8 cellular contexts compared by ENCODE assay signal in the genomic region with DNA sequence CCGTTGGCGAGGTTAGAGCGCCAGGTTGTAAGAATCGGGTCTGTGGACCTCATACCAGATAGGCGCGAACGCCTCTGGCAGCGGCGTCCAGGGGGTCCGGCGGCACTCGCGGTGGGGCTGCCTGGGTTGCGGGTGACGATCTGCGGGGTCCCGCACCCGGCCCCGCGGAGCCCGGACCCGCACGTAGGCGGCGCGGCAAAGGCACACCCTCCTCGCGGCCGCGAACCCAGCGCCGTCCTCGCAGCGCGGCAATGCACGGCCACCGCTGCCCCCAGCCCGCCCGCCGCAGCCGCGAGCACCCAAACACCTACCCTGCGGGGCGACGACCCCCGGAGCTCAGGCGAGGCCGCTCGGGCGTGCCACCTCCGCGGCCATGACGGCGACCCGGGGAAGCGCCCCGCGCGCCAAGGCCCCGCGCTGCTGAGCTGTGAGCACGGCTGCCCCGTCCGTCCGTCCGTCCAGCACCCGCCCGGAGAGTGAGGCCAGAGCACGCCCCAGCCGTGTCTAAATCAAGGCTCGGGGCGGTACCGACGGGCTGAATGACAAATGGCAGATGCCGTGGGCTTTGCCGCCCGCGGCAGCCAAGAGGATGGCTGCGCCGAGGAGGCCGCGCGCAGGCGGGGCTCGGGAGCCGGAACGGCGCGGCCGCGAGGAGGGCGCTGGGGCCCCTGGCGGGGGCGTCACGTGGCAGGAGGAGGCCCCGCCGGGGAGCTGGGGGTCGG. TPM values are rescaled to one million over a fixed set of nuclear protein-coding genes. Genes with fewer than 3 reads are reported as not detected.
A peak's percentile ranks its signal among the peaks of the same experiment; 100 is the strongest.
DNase-seq lines count a peak whose midpoint lies in the region; ATAC-seq and TF ChIP-seq lines count a peak whose summit lies in the region.

A gene with protein sequence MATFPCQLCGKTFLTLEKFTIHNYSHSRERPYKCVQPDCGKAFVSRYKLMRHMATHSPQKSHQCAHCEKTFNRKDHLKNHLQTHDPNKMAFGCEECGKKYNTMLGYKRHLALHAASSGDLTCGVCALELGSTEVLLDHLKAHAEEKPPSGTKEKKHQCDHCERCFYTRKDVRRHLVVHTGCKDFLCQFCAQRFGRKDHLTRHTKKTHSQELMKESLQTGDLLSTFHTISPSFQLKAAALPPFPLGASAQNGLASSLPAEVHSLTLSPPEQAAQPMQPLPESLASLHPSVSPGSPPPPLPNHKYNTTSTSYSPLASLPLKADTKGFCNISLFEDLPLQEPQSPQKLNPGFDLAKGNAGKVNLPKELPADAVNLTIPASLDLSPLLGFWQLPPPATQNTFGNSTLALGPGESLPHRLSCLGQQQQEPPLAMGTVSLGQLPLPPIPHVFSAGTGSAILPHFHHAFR (minus strand): TSS at position 481 of the 722 bp plus-strand sequence. CDS start 60,123 bp downstream, outside the sequence.

- peak within 1 kb of the TSS; percentile 74 for H3K4me3 Mint-ChIP-seq in activated T-cell treated with anti-CD3 and anti-CD28 coated beads, Interleukin-2, amount 50 U/mL, for 24 hours

- H3K9me3 ChIP-seq in ES-I3 (ENCODE audit: control insufficient read depth, insufficient read depth, low read length) (no peaks in the 10 kb centered on the region; the same call in 1 of the 2 replicates), neural cell (ENCODE audit: low read length) (no peaks in the 10 kb centered on the region)

- peak within 1 kb of the TSS; percentile 52 to 77 for H3K4me3 ChIP-seq in foreskin fibroblast (ENCODE audit: low read depth in 1 of 2, low read length in 2 of 2)
- peak within 1 kb of the TSS; percentile 68 for H3K4me3 ChIP-seq in neural cell (ENCODE audit: low read length)

- ATAC-seq in GM21619 (IDR thresholded peaks at IDR 0.05; ENCODE audit: unreplicated experiment): peak; percentile 77

- no peaks in the 10 kb centered on the region for H3K9me2 ChIP-seq in neural cell (ENCODE audit: insufficient read depth, low read length)

- TF ChIP-seq RAD21 in neural cell (conservative IDR thresholded peaks at IDR 0.05): no peak

- TF ChIP-seq CTCF in foreskin fibroblast (IDR thresholded peaks at IDR 0.05; ENCODE audit: low read depth, low read length): no peak
- no peak for TF ChIP-seq CTCF in neural cell (IDR thresholded peaks at IDR 0.05; ENCODE audit: poor library complexity, severe bottlenecking)

- peak within 1 kb of the TSS; percentile 40; the same call in 1 of the 2 replicates for H3K9ac ChIP-seq in ES-I3 (ENCODE audit: low read depth, low read length)
- peak within 1 kb of the TSS; percentile 64 for H3K9ac ChIP-seq in neural cell (ENCODE audit: low read length)

- H3K36me3 ChIP-seq in ES-I3 (ENCODE audit: insufficient read depth, low read length) (no peaks in the 10 kb centered on the region), neural cell (ENCODE audit: insufficient read depth, low read length) (no peaks in the 10 kb centered on the region)

- DNase-seq in Kasumi-1 (lab: John Stamatoyannopoulos, UW): peak; percentile 25 to 28
- peak; percentile 57 for DNase-seq in activated T-cell treated with anti-CD3 and anti-CD28 coated beads, Interleukin-2, amount 50 U/mL, for 24 hours
- DNase-seq in foreskin fibroblast: peak; percentile 61 to 85
- no peak for DNase-seq in ACHN
- DNase-seq in T-helper 9 cell: no peak

- peak within 1 kb of the TSS; percentile 24 for H2AFZ ChIP-seq in neural cell (ENCODE audit: low read depth, low read length)

- H3K27me3 ChIP-seq in neural cell (ENCODE audit: insufficient read depth, low read depth, low read length): peaks cover 8% of the 10 kb centered on the region

- in situ Hi-C loops in ACHN (cut with HindIII; ENCODE audit: low pct_ligation_motif_present, low pct_unique_long_range_greater_than_20kb, low sequenced_read_pairs): no loop called here

- peak within 1 kb of the TSS; percentile 13 for H3K4me2 ChIP-seq in neural cell (ENCODE audit: low read length)

- no peaks in the 10 kb centered on the region for H4K20me1 ChIP-seq in neural cell (ENCODE audit: insufficient read depth)

- no peaks in the 10 kb centered on the region for H3K4me1 ChIP-seq in ES-I3 (ENCODE audit: insufficient read depth, low read length)

- H3K27me3 Mint-ChIP-seq in activated T-cell treated with anti-CD3 and anti-CD28 coated beads, Interleukin-2, amount 50 U/mL, for 24 hours: peaks cover 38% of the 10 kb centered on the region

- no peak within 1 kb of the TSS for H3K27ac ChIP-seq in neural cell (ENCODE audit: low read length)

- H3K36me3 Mint-ChIP-seq in activated T-cell treated with anti-CD3 and anti-CD28 coated beads, Interleukin-2, amount 50 U/mL, for 24 hours (ENCODE audit: low read depth): no peaks in the 10 kb centered on the region

- no peak for TF ChIP-seq EP300 in neural cell (conservative IDR thresholded peaks at IDR 0.05; ENCODE audit: poor library complexity, severe bottlenecking)

- H3F3A ChIP-seq in neural cell (ENCODE audit: insufficient read depth, low read length, poor library complexity, severe bottlenecking): no peaks in the 10 kb centered on the region

- peaks cover 6% of the 10 kb centered on the region for H3K79me2 ChIP-seq in neural cell (replicated peaks; ENCODE audit: insufficient read depth, low read length)

- H3K27ac Mint-ChIP-seq in activated T-cell treated with anti-CD3 and anti-CD28 coated beads, Interleukin-2, amount 50 U/mL, for 24 hours: peak within 1 kb of the TSS; percentile 50

- peaks cover 17% of the 10 kb centered on the region for H3K4me1 Mint-ChIP-seq in activated T-cell treated with anti-CD3 and anti-CD28 coated beads, Interleukin-2, amount 50 U/mL, for 24 hours (ENCODE audit: low read depth)

- no peaks in the 10 kb centered on the region for H3K9me3 Mint-ChIP-seq in activated T-cell treated with anti-CD3 and anti-CD28 coated beads, Interleukin-2, amount 50 U/mL, for 24 hours

TF ChIP-seq in neural cell, 6 proteins besides CTCF, POLR2A, EP300 and RAD21:
- TF ChIP-seq EZH2 (IDR thresholded peaks at IDR 0.05; ENCODE audit: borderline replicate concordance, insufficient read depth, low read length, poor library complexity, severe bottlenecking) (no peak), TAF1 (IDR thresholded peaks at IDR 0.05; ENCODE audit: low read depth) (no peak), POLR2AphosphoS5 (IDR thresholded peaks at IDR 0.05) (no peak), SMC3 (conservative IDR thresholded peaks at IDR 0.05; ENCODE audit: poor library complexity) (peak; percentile 12), MXI1 (conservative IDR thresholded peaks at IDR 0.05; ENCODE audit: poor library complexity, severe bottlenecking) (peak; percentile 42)
- TF ChIP-seq, protein P1, sequence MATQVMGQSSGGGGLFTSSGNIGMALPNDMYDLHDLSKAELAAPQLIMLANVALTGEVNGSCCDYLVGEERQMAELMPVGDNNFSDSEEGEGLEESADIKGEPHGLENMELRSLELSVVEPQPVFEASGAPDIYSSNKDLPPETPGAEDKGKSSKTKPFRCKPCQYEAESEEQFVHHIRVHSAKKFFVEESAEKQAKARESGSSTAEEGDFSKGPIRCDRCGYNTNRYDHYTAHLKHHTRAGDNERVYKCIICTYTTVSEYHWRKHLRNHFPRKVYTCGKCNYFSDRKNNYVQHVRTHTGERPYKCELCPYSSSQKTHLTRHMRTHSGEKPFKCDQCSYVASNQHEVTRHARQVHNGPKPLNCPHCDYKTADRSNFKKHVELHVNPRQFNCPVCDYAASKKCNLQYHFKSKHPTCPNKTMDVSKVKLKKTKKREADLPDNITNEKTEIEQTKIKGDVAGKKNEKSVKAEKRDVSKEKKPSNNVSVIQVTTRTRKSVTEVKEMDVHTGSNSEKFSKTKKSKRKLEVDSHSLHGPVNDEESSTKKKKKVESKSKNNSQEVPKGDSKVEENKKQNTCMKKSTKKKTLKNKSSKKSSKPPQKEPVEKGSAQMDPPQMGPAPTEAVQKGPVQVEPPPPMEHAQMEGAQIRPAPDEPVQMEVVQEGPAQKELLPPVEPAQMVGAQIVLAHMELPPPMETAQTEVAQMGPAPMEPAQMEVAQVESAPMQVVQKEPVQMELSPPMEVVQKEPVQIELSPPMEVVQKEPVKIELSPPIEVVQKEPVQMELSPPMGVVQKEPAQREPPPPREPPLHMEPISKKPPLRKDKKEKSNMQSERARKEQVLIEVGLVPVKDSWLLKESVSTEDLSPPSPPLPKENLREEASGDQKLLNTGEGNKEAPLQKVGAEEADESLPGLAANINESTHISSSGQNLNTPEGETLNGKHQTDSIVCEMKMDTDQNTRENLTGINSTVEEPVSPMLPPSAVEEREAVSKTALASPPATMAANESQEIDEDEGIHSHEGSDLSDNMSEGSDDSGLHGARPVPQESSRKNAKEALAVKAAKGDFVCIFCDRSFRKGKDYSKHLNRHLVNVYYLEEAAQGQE (IDR thresholded peaks at IDR 0.05; ENCODE audit: borderline replicate concordance): no peak

RNA-seq across cellular contexts. Expression of the gene that starts here (rescaled TPM):
- polyA plus RNA-seq in neural cell: 22.3 and 34.0 TPM in 2 replicates
- polyA minus RNA-seq in neural cell: 17.0 and 28.8 TPM in 2 replicates

Comparison
In these comparisons a context has a peak if more than half of its experiments do, and no peak if none do; other contexts are left out.
1. DNase-seq: peak in Kasumi-1 (2 of 2), activated T-cell treated with anti-CD3 and anti-CD28 coated beads, Interleukin-2, amount 50 U/mL, for 24 hours (single experiment) and foreskin fibroblast (2 of 2); none in ACHN (single experiment) and T-helper 9 cell (single experiment).